ENCODE assay signal across 1 cellular context in genomic region chr7:76353744-76354143, GRCh38.
TF ChIP-seq lines count a peak whose summit lies in the region.

No MANE protein-coding gene starts in this region.

TF ChIP-seq in GM23338, 12 proteins besides CTCF, POLR2A, EP300 and RAD21 (continued from another document):
- TF ChIP-seq ZNF331 (CRISPR knock-in tag; IDR thresholded peaks at IDR 0.05; ENCODE audit: low read depth) (no peak), EZH2phosphoT487 (IDR thresholded peaks at IDR 0.05; ENCODE audit: unreplicated experiment) (no peak), REST (IDR thresholded peaks at IDR 0.05; ENCODE audit: unreplicated experiment) (no peak), JUNB (IDR thresholded peaks at IDR 0.05; ENCODE audit: unreplicated experiment) (no peak), CREB1 (CRISPR knock-in tag; IDR thresholded peaks at IDR 0.05; ENCODE audit: low read depth) (no peak), STAT1 (IDR thresholded peaks at IDR 0.05; ENCODE audit: unreplicated experiment) (no peak), EZH2 (IDR thresholded peaks at IDR 0.05; ENCODE audit: low read depth, unreplicated experiment) (no peak)
